24 cellular contexts compared by ENCODE assay signal in genomic region chr16:13150181-13150885, GRCh38.
"Had no signal": no experiment of that assay in that cellular context is flagged by ENCODE, and none has a peak within 500 bp of the region (broad histone marks: within the 10 kb centered on the region; RNA-seq: fewer than 3 reads in every experiment).

No MANE protein-coding gene starts in this region.

- H3K27ac ChIP-seq: adrenal gland, ascending aorta, brain microvascular endothelial cell, colonic mucosa, gastroesophageal sphincter, heart left ventricle, testis, WERI-Rb-1 had no signal

- ATAC-seq: activated T-cell treated with anti-CD3 and anti-CD28 coated beads, Interleukin-2, amount 50 U/mL, for 4 hours; gastroesophageal sphincter; heart left ventricle; left ventricle myocardium superior; mucosa of descending colon; sciatic nerve had no signal

- DNase-seq: activated CD4-positive, alpha-beta T cell treated with anti-CD3 and anti-CD28 coated beads for 1 hour; activated CD4-positive, alpha-beta T cell treated with anti-CD3 and anti-CD28 coated beads, Interleukin-2, amount 50 U/mL, for 1 hour; activated CD8-positive, alpha-beta memory T cell treated with anti-CD3 and anti-CD28 coated beads for 24 hours; activated CD8-positive, alpha-beta memory T cell treated with anti-CD3 and anti-CD28 coated beads, Interleukin-2, amount 50 U/mL, for 48 hours; activated naive CD4-positive, alpha-beta T cell; activated T-cell treated with anti-CD3 and anti-CD28 coated beads, Interleukin-2, amount 50 U/mL, for 4 hours; adrenal gland; brain microvascular endothelial cell; colonic mucosa; heart left ventricle; left ventricle myocardium superior; mucosa of descending colon; nephron progenitor cell; small intestine; stimulated activated CD4-positive, alpha-beta T cell treated with anti-CD3 and anti-CD28 coated beads, Interleukin-2, amount 100 ng/mL, for 24 hours; stimulated activated CD8-positive, alpha-beta memory T cell treated with anti-CD3 and anti-CD28 coated beads, Interleukin-4, amount 100 ng/mL, for 48 hours; stimulated activated naive CD4-positive, alpha-beta T cell; T-helper 1 cell; testis; trophoblast cell; WERI-Rb-1 had no signal
